In the genomic region with DNA sequence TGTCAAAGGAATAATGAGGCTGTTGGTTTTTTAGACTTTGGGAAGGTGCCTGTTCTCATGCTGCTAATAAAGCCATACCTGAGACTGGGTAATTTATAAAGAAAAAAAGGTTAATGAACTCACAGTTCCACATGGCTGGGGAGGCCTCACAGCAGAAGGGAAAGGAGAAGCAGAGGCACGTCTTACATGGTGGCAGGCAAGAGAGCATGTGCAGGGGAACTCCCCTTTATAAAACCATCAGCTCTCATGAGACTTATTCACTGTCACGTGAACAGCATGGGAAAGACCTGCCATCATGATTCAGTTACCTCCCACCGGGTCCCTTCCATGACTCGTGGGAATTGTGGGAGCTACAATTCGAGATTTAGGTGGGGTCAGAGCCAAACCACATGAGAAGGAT, we compare ENCODE assay signal across 1 cellular context. TPM values are rescaled to one million over a fixed set of nuclear protein-coding genes. Genes with fewer than 3 reads are reported as not detected.
"Had no signal": no experiment of that assay in that cellular context is flagged by ENCODE, and none has a peak within 500 bp of the region (broad histone marks: within the 10 kb centered on the region; RNA-seq: fewer than 3 reads in every experiment).

No MANE protein-coding gene starts in this region.

RNA-seq across cellular contexts. Expression of a gene that starts 37.7 kb away (rescaled TPM):
- total RNA-seq: HT-29 had no signal
